ENCODE assay signal across 10 cellular contexts in the genomic region with DNA sequence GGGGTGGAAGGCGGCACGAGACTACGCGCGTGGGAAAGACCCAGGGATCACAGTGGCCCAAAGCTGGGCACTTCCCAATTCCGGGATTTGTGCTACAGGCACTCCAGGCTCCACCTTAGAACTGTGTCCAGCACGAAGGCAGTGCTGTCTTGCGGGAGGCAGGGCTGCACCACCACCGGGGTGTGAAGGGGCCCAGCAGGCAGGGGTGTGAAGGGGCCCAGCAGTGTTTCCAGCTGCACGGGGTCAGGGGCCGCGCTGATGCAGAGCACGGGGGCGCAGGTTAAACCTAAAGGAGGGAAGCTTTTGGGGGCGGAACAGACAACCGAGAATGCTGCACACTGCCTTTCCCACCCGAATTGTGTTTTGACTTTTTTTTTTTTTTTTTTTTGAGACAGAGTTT. TPM values are rescaled to one million over a fixed set of nuclear protein-coding genes. Genes with fewer than 3 reads are reported as not detected.
DNase-seq lines count a peak whose midpoint lies in the region; ATAC-seq and TF ChIP-seq lines count a peak whose summit lies in the region.
"Had no signal": no experiment of that assay in that cellular context is flagged by ENCODE, and none has a peak within 500 bp of the region (broad histone marks: within the 10 kb centered on the region; RNA-seq: fewer than 3 reads in every experiment).

No MANE protein-coding gene starts in this region.

- TF ChIP-seq CTCF in type B pancreatic cell (conservative IDR thresholded peaks at IDR 0.05) (no peak), prostate gland (IDR thresholded peaks at IDR 0.05) (no peak)

- H3K27me3 ChIP-seq in prostate gland (replicated peaks; ENCODE audit: insufficient read depth): no peaks in the 10 kb centered on the region
- H3K27me3 ChIP-seq: neutrophil had no signal

- intact Hi-C loops in Right ventricle myocardium superior (cut with DNase I) (no loop called here), left ventricle myocardium superior (cut with micrococcal nuclease) (no loop called here), prostate gland (cut with DNase I) (no loop called here)
- intact Hi-C loops in activated T-helper 2 cell treated with anti-CD3 and anti-CD28 coated beads, Interferon-gamma antibody, Interleukin-2, Interleukin-4, amounts not matched to agents 10 μg/mL and 5 μg/mL and 100 μg/mL, durations not matched to agents 14 hours and 24 hours and 36 hours (cut with micrococcal nuclease): loop anchor here (10.0 kb wide), 1 partner anchor 64 kb away; no protein-coding TSS in a partner anchor

- WGBS in prostate gland: 66% methylated on average over 16 of the region's 17 CpGs

- TF ChIP-seq POLR2A in prostate gland (IDR thresholded peaks at IDR 0.05): no peak

- ATAC-seq in Right ventricle myocardium superior (ENCODE audit: poor library complexity) (peak; percentile 2), left ventricle myocardium superior (no peak), memory B cell (ENCODE audit: low read depth) (no peak), left lobe of liver (no peak), HG02623 (IDR thresholded peaks at IDR 0.05; ENCODE audit: unreplicated experiment) (no peak)

- no peaks in the 10 kb centered on the region for H3K27me3 Mint-ChIP-seq in activated T-helper 2 cell treated with anti-CD3 and anti-CD28 coated beads, Interferon-gamma antibody, Interleukin-2, Interleukin-4, amounts not matched to agents 10 μg/mL and 5 μg/mL and 100 μg/mL, durations not matched to agents 14 hours and 24 hours and 36 hours (ENCODE audit: low read depth)
- H3K27me3 Mint-ChIP-seq in memory B cell (no peaks in the 10 kb centered on the region), type B pancreatic cell (no peaks in the 10 kb centered on the region)

- peaks cover 0 to 7% of the 10 kb centered on the region in 2 donors for H3K36me3 ChIP-seq in prostate gland

- H3K4me1 Mint-ChIP-seq in activated T-helper 2 cell treated with anti-CD3 and anti-CD28 coated beads, Interferon-gamma antibody, Interleukin-2, Interleukin-4, amounts not matched to agents 10 μg/mL and 5 μg/mL and 100 μg/mL, durations not matched to agents 14 hours and 24 hours and 36 hours (ENCODE audit: low read depth): peaks cover 41% of the 10 kb centered on the region
- peaks cover 27% of the 10 kb centered on the region for H3K4me1 Mint-ChIP-seq in memory B cell
- H3K4me1 Mint-ChIP-seq in type B pancreatic cell (ENCODE audit: unreplicated experiment): peaks cover 20% of the 10 kb centered on the region

- no peaks in the 10 kb centered on the region for H3K9me3 Mint-ChIP-seq in activated T-helper 2 cell treated with anti-CD3 and anti-CD28 coated beads, Interferon-gamma antibody, Interleukin-2, Interleukin-4, amounts not matched to agents 10 μg/mL and 5 μg/mL and 100 μg/mL, durations not matched to agents 14 hours and 24 hours and 36 hours
- H3K9me3 Mint-ChIP-seq in memory B cell: no peaks in the 10 kb centered on the region
- no peaks in the 10 kb centered on the region for H3K9me3 Mint-ChIP-seq in type B pancreatic cell

- peak overlapping the region; percentile 76 for H3K27ac Mint-ChIP-seq in activated T-helper 2 cell treated with anti-CD3 and anti-CD28 coated beads, Interferon-gamma antibody, Interleukin-2, Interleukin-4, amounts not matched to agents 10 μg/mL and 5 μg/mL and 100 μg/mL, durations not matched to agents 14 hours and 24 hours and 36 hours
- peak overlapping the region; percentile 94 for H3K27ac Mint-ChIP-seq in memory B cell
- peak overlapping the region; percentile 96 for H3K27ac Mint-ChIP-seq in type B pancreatic cell

- H3K4me1 ChIP-seq in prostate gland (replicated peaks): no peaks in the 10 kb centered on the region

- H3K36me3 Mint-ChIP-seq in activated T-helper 2 cell treated with anti-CD3 and anti-CD28 coated beads, Interferon-gamma antibody, Interleukin-2, Interleukin-4, amounts not matched to agents 10 μg/mL and 5 μg/mL and 100 μg/mL, durations not matched to agents 14 hours and 24 hours and 36 hours (ENCODE audit: low read depth): peaks cover 31% of the 10 kb centered on the region
- peaks cover 5% of the 10 kb centered on the region for H3K36me3 Mint-ChIP-seq in memory B cell
- H3K36me3 Mint-ChIP-seq in type B pancreatic cell: peaks cover 8% of the 10 kb centered on the region

- peak overlapping the region; percentile 92 for H3K4me3 Mint-ChIP-seq in activated T-helper 2 cell treated with anti-CD3 and anti-CD28 coated beads, Interferon-gamma antibody, Interleukin-2, Interleukin-4, amounts not matched to agents 10 μg/mL and 5 μg/mL and 100 μg/mL, durations not matched to agents 14 hours and 24 hours and 36 hours (ENCODE audit: low read depth)
- peak overlapping the region; percentile 98 for H3K4me3 Mint-ChIP-seq in memory B cell
- peak overlapping the region; percentile 96 for H3K4me3 Mint-ChIP-seq in type B pancreatic cell

- DNase-seq in Right ventricle myocardium superior (no peak), left ventricle myocardium superior (no peak), memory B cell (ENCODE audit: low spot score in 2 of 2) (no peak), type B pancreatic cell (ENCODE audit: extremely low spot score, unreplicated experiment) (no peak), prostate gland (ENCODE audit: low spot score) (no peak), left lobe of liver (ENCODE audit: low spot score) (no peak)
- DNase-seq in activated T-helper 2 cell treated with anti-CD3 and anti-CD28 coated beads, Interferon-gamma antibody, Interleukin-2, Interleukin-4, amounts not matched to agents 10 μg/mL and 5 μg/mL and 100 μg/mL, durations not matched to agents 14 hours and 24 hours and 36 hours (ENCODE audit: low spot score): no peak
- DNase-seq: NCI-H446 treated with DMSO at 0.1 percent for 48 hours had no signal

- H3K9me3 ChIP-seq in prostate gland: no peaks in the 10 kb centered on the region
- H3K9me3 ChIP-seq: neutrophil had no signal

- no peak overlapping the region for H3K4me3 ChIP-seq in prostate gland

- H3K27ac ChIP-seq in prostate gland: peak overlapping the region in 1 of 2 donors; percentile 81

RNA-seq across cellular contexts. Expression of a gene that starts 1.1 kb away (rescaled TPM):
- total RNA-seq in Right ventricle myocardium superior (32.4 TPM), left ventricle myocardium superior (33.3 TPM), type B pancreatic cell (ENCODE audit: low replicate concordance) (90.8 and 107 TPM in 2 replicates), prostate gland (100 to 1,000 TPM; 118 to 131 TPM), left lobe of liver (37.1 TPM)
- 109 TPM in 2 replicates for total RNA-seq in activated T-helper 2 cell treated with anti-CD3 and anti-CD28 coated beads, Interferon-gamma antibody, Interleukin-2, Interleukin-4, amounts not matched to agents 10 μg/mL and 5 μg/mL and 100 μg/mL, durations not matched to agents 14 hours and 24 hours and 36 hours

RNA-seq across cellular contexts. Expression of a gene that starts 51.2 kb away (rescaled TPM):
- total RNA-seq in Right ventricle myocardium superior (1.8 TPM), left ventricle myocardium superior (2.1 TPM), type B pancreatic cell (ENCODE audit: low replicate concordance) (7.9 and 13.4 TPM in 2 replicates), prostate gland (10 to 100 TPM in 1 of 2 donors, 1 to 10 TPM in 1; 1.9 to 17.7 TPM), left lobe of liver (0.81 TPM)
- 33.3 and 34.9 TPM in 2 replicates for total RNA-seq in activated T-helper 2 cell treated with anti-CD3 and anti-CD28 coated beads, Interferon-gamma antibody, Interleukin-2, Interleukin-4, amounts not matched to agents 10 μg/mL and 5 μg/mL and 100 μg/mL, durations not matched to agents 14 hours and 24 hours and 36 hours

RNA-seq across cellular contexts. Expression of a gene that starts 52.2 kb away (rescaled TPM):
- 837 TPM for total RNA-seq in Right ventricle myocardium superior
- total RNA-seq in left ventricle myocardium superior: 876 TPM
- total RNA-seq in activated T-helper 2 cell treated with anti-CD3 and anti-CD28 coated beads, Interferon-gamma antibody, Interleukin-2, Interleukin-4, amounts not matched to agents 10 μg/mL and 5 μg/mL and 100 μg/mL, durations not matched to agents 14 hours and 24 hours and 36 hours: 154 and 157 TPM in 2 replicates
- total RNA-seq in type B pancreatic cell (ENCODE audit: low replicate concordance): 143 and 179 TPM in 2 replicates
- 10 to 100 TPM; 66.7 to 99.1 TPM for total RNA-seq in prostate gland
- total RNA-seq in left lobe of liver: 232 TPM

RNA-seq across cellular contexts. Expression of a gene that starts 52.4 kb away (rescaled TPM):
- total RNA-seq in Right ventricle myocardium superior (8.1 TPM), left ventricle myocardium superior (7.7 TPM), type B pancreatic cell (ENCODE audit: low replicate concordance) (6.0 and 10.8 TPM in 2 replicates), prostate gland (1 to 10 TPM; 4.7 to 5.2 TPM), left lobe of liver (3.1 TPM)
- 6.5 and 7.3 TPM in 2 replicates for total RNA-seq in activated T-helper 2 cell treated with anti-CD3 and anti-CD28 coated beads, Interferon-gamma antibody, Interleukin-2, Interleukin-4, amounts not matched to agents 10 μg/mL and 5 μg/mL and 100 μg/mL, durations not matched to agents 14 hours and 24 hours and 36 hours
